ENCODE assay signal across 8 cellular contexts in genomic region chr9:6015278-6016157, GRCh38. TPM values are rescaled to one million over a fixed set of nuclear protein-coding genes. Genes with fewer than 3 reads are reported as not detected.
DNase-seq lines count a peak whose midpoint lies in the region; ATAC-seq and TF ChIP-seq lines count a peak whose summit lies in the region.

RANBP6 (minus strand) TSS chr9:6015624; CDS start chr9:6015607, 17 bp downstream.

- peak within 1 kb of the TSS; percentile 28 for H3K27ac ChIP-seq in duodenal mucosa (ENCODE audit: low read depth, low read length)

- H3K27me3 ChIP-seq in duodenal mucosa (ENCODE audit: control insufficient read depth in 1 of 2, insufficient read depth in 2 of 2, low read length in 2 of 2) = no peaks in the 10 kb centered on the region

- TF ChIP-seq CTCF in CD14-positive monocyte (IDR thresholded peaks at IDR 0.05) (no peak), lower leg skin (IDR thresholded peaks at IDR 0.05) (no peak)
- TF ChIP-seq CTCF in activated CD8-positive, alpha-beta T cell treated with anti-CD3 and anti-CD28 coated beads for 36 hours (IDR thresholded peaks at IDR 0.05) = no peak

- CTCF ChIA-PET in activated CD8-positive, alpha-beta T cell treated with anti-CD3 and anti-CD28 coated beads for 36 hours (lab: Charles Lee) = interaction anchor here (0.7 to 3.4 kb wide), 5 partner anchors 9 to 183 kb away, joined by 3 to 15 read pairs (median 12); partner anchors contain the start of gene ERMP1

- intact Hi-C loops in CD14-positive monocyte (cut with micrococcal nuclease) (loop anchor here (1.0 to 10.0 kb wide), 2 partner anchors 9 to 59 kb away; no protein-coding TSS in a partner anchor), lower leg skin (cut with DNase I; ENCODE audit: low total_unique reads) (no loop called here)
- intact Hi-C loops in activated CD8-positive, alpha-beta T cell treated with anti-CD3 and anti-CD28 coated beads for 36 hours (cut with micrococcal nuclease) = no loop called here

- peak within 1 kb of the TSS; percentile 96 to 97 (median 96) for H3K27ac Mint-ChIP-seq in CD14-positive monocyte
- peak within 1 kb of the TSS; percentile 97 for H3K27ac Mint-ChIP-seq in activated CD8-positive, alpha-beta T cell treated with anti-CD3 and anti-CD28 coated beads for 36 hours

- DNase-seq in CD14-positive monocyte (ENCODE audit: low spot score) (peak; percentile 86), NCI-H82 treated with DMSO at 0.1 percent for 48 hours (lab: John Stamatoyannopoulos, UW; ENCODE audit: unreplicated experiment) (peak; percentile 27), lower leg skin (ENCODE audit: low spot score in 2 of 2) (peak; percentile 91 to 98)
- DNase-seq in activated CD8-positive, alpha-beta T cell treated with anti-CD3 and anti-CD28 coated beads for 36 hours = peak; percentile 95
- DNase-seq in stimulated activated CD4-positive, alpha-beta T cell treated with anti-CD3 and anti-CD28 coated beads, Interleukin-4, amount 100 ng/mL, for 48 hours (ENCODE audit: low read depth in 2 of 2) = peak; percentile 87 to 91

- peaks cover 21% of the 10 kb centered on the region for H3K4me1 Mint-ChIP-seq in CD14-positive monocyte
- peaks cover 34% of the 10 kb centered on the region for H3K4me1 Mint-ChIP-seq in activated CD8-positive, alpha-beta T cell treated with anti-CD3 and anti-CD28 coated beads for 36 hours (ENCODE audit: low read depth)

- peak within 1 kb of the TSS; percentile 73 to 85 for H3K9ac ChIP-seq in duodenal mucosa (ENCODE audit: low read depth in 1 of 2, low read length in 2 of 2)

- peaks cover 13 to 20% of the 10 kb centered on the region in 2 donors for H3K4me1 ChIP-seq in duodenal mucosa (ENCODE audit: control insufficient read depth in 1 of 2, insufficient read depth in 2 of 2, low read length in 2 of 2)

- peaks cover 0 to 10% of the 10 kb centered on the region in 2 donors for H3K36me3 ChIP-seq in duodenal mucosa (ENCODE audit: control insufficient read depth in 1 of 2, insufficient read depth in 2 of 2, low read length in 2 of 2)

- peaks cover 0 to under 1% (median 0%) of the 10 kb centered on the region in 7 donors for H3K9me3 Mint-ChIP-seq in CD14-positive monocyte
- H3K9me3 Mint-ChIP-seq in activated CD8-positive, alpha-beta T cell treated with anti-CD3 and anti-CD28 coated beads for 36 hours = peaks cover 17% of the 10 kb centered on the region

- H3K36me3 Mint-ChIP-seq in CD14-positive monocyte = peaks cover 17 to 23% of the 10 kb centered on the region in 2 donors
- peaks cover 39% of the 10 kb centered on the region for H3K36me3 Mint-ChIP-seq in activated CD8-positive, alpha-beta T cell treated with anti-CD3 and anti-CD28 coated beads for 36 hours (ENCODE audit: low read depth)

- H3K4me3 Mint-ChIP-seq in CD14-positive monocyte = peak within 1 kb of the TSS; percentile 90 to 97
- peak within 1 kb of the TSS; percentile 95 for H3K4me3 Mint-ChIP-seq in activated CD8-positive, alpha-beta T cell treated with anti-CD3 and anti-CD28 coated beads for 36 hours

- POLR2A ChIA-PET in activated CD8-positive, alpha-beta T cell treated with anti-CD3 and anti-CD28 coated beads for 36 hours (lab: Charles Lee) = interaction anchor here (0.6 to 1.6 kb wide), 7 partner anchors 8 to 411 kb away, joined by 3 to 5 read pairs (median 3); partner anchors contain the start of genes ERMP1 and RIC1

- no peak for TF ChIP-seq POLR2A in lower leg skin (IDR thresholded peaks at IDR 0.05)

- no peaks in the 10 kb centered on the region for H3K9me3 ChIP-seq in duodenal mucosa (ENCODE audit: control insufficient read depth in 1 of 2, low read length in 2 of 2)

- peak; percentile 99 for ATAC-seq in GM19395 (IDR thresholded peaks at IDR 0.05; ENCODE audit: unreplicated experiment)
- ATAC-seq in HG03558 (IDR thresholded peaks at IDR 0.05; ENCODE audit: extremely low read depth, unreplicated experiment) = peak; percentile 88
- peak; percentile 97 for ATAC-seq in activated CD8-positive, alpha-beta T cell treated with anti-CD3 and anti-CD28 coated beads for 36 hours

- WGBS in lower leg skin, 2 donors = 4 to 12% methylated on average over 34 to 43 of the region's 43 CpGs

- H3K4me3 ChIP-seq in duodenal mucosa (ENCODE audit: low read depth in 1 of 2, low read length in 2 of 2) (peak within 1 kb of the TSS; percentile 90), lower leg skin (ENCODE audit: low read depth, poor library complexity, severe bottlenecking) (peak within 1 kb of the TSS; percentile 56)

- no peaks in the 10 kb centered on the region for H3K27me3 Mint-ChIP-seq in CD14-positive monocyte (ENCODE audit: low read depth in 3 of 3)
- no peaks in the 10 kb centered on the region for H3K27me3 Mint-ChIP-seq in activated CD8-positive, alpha-beta T cell treated with anti-CD3 and anti-CD28 coated beads for 36 hours

RNA-seq across cellular contexts. Expression of gene RANBP6, which starts in this region (rescaled TPM):
- polyA plus RNA-seq in CD14-positive monocyte = 10 to 100 TPM; 15.7 to 16.0 TPM
- total RNA-seq in activated CD8-positive, alpha-beta T cell treated with anti-CD3 and anti-CD28 coated beads for 36 hours = 10 to 100 TPM; 16.2 to 17.1 TPM
- 10 to 100 TPM; 16.0 to 19.8 (median 17.9) TPM for total RNA-seq in lower leg skin

Comparison
In these comparisons a context has a peak if more than half of its experiments do, and no peak if none do; other contexts are left out.
1. Peak in every context shown above with its lines: DNase-seq, ATAC-seq, H3K4me3 ChIP-seq and H3K27ac ChIP-seq.
2. DNase-seq: peak in every context shown above with its lines; median percentile 95 in activated CD8-positive, alpha-beta T cell treated with anti-CD3 and anti-CD28 coated beads for 36 hours; 94 in lower leg skin; 89 in stimulated activated CD4-positive, alpha-beta T cell treated with anti-CD3 and anti-CD28 coated beads, Interleukin-4, amount 100 ng/mL, for 48 hours; 86 in CD14-positive monocyte; 27 in NCI-H82 treated with DMSO at 0.1 percent for 48 hours.
3. intact Hi-C loops: an anchor here in CD14-positive monocyte (1.0 to 10.0 kb wide); none called in activated CD8-positive, alpha-beta T cell treated with anti-CD3 and anti-CD28 coated beads for 36 hours and lower leg skin.